ENCODE assay signal across 8 cellular contexts in the genomic region with DNA sequence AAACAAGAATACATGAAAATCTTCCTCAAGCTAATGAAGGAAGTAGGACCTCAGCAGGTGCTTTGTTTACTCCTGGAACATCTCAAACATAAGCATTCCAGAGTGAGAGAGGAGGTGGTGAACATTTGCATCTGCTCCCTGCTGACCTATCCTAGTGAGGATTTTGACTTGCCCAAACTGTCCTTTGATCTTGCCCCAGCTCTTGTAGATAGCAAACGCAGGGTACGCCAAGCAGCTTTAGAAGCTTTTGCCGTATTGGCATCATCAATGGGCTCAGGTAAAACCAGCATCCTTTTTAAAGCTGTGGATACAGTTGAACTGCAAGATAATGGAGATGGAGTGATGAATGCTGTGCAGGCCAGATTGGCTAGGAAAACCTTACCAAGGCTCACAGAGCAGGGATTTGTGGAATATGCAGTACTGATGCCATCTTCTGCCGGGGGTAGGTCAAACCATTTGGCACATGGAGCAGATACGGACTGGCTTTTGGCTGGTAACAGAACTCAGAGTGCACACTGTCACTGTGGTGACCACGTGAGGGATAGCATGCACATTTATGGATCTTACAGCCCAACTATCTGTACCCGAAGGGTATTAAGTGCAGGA. TPM values are rescaled to one million over a fixed set of nuclear protein-coding genes. Genes with fewer than 3 reads are reported as not detected.
A peak's percentile ranks its signal among the peaks of the same experiment; 100 is the strongest.
DNase-seq lines count a peak whose midpoint lies in the region; ATAC-seq, FAIRE-seq and TF ChIP-seq lines count a peak whose summit lies in the region.

No MANE protein-coding gene starts in this region.

- intact Hi-C loops in kidney (cut with DNase I), result no loop called here
- intact Hi-C loops in upper lobe of right lung (cut with DNase I), result no loop called here

- H3K4me1 Mint-ChIP-seq in natural killer cell treated with Interleukin-12 subunit alpha and Interleukin-12 subunit beta and Interleukin-15 and Interleukin-18, amount 100 ng/mL, for 72 hours (ENCODE audit: low read depth in 2 of 2), result peaks cover 45 to 55% of the 10 kb centered on the region in 2 donors

- peak overlapping the region; percentile 43 to 88 for H3K9ac ChIP-seq in kidney (ENCODE audit: low read length in 2 of 2)

- POLR2A ChIA-PET in AG04450 (lab: Yijun Ruan, JAX), result no interaction called here

- CTCF ChIA-PET in AG04450 (lab: Charles Lee), result interaction anchor here (0.7 kb wide), 1 partner anchor 46 kb away, joined by 4 read pairs; no protein-coding TSS in a partner anchor

- ATAC-seq in upper lobe of right lung (no peak), GM18498 (IDR thresholded peaks at IDR 0.05; ENCODE audit: unreplicated experiment) (no peak)
- ATAC-seq in natural killer cell treated with Interleukin-12 subunit alpha and Interleukin-12 subunit beta and Interleukin-15 and Interleukin-18, amount 100 ng/mL, for 72 hours, result no peak

- no peaks in the 10 kb centered on the region for H3K27me3 ChIP-seq in AG04450 (ENCODE audit: control insufficient read depth, insufficient read depth, low read length)
- H3K27me3 ChIP-seq in upper lobe of right lung, result no peaks in the 10 kb centered on the region

- no peak overlapping the region for H3K27ac ChIP-seq in AG04450 (ENCODE audit: low read depth, low read length)
- H3K27ac ChIP-seq in kidney (ENCODE audit: low read depth in 2 of 2, low read length in 2 of 2), result no peak overlapping the region
- H3K27ac ChIP-seq in upper lobe of right lung, result no peak overlapping the region

- H3K4me3 Mint-ChIP-seq in natural killer cell treated with Interleukin-12 subunit alpha and Interleukin-12 subunit beta and Interleukin-15 and Interleukin-18, amount 100 ng/mL, for 72 hours, result no peak overlapping the region

- FAIRE-seq in GM19239 (lab: Jason Lieb, UNC), result peak; percentile 35
- no peak for FAIRE-seq in kidney (lab: Jason Lieb, UNC)

- H3K36me3 ChIP-seq in kidney (ENCODE audit: control insufficient read depth in 1 of 2, insufficient read depth in 2 of 2, low read length in 2 of 2) (no peaks in the 10 kb centered on the region), upper lobe of right lung (no peaks in the 10 kb centered on the region)

- no peaks in the 10 kb centered on the region; the same call in 1 of the 2 replicates for H3K9me3 ChIP-seq in AG04450 (ENCODE audit: control insufficient read depth, insufficient read depth, low read length)
- H3K9me3 ChIP-seq in kidney (ENCODE audit: control insufficient read depth in 1 of 2, low read length in 2 of 2), result no peaks in the 10 kb centered on the region
- H3K9me3 ChIP-seq in upper lobe of right lung, result no peaks in the 10 kb centered on the region

- H3K36me3 Mint-ChIP-seq in natural killer cell treated with Interleukin-12 subunit alpha and Interleukin-12 subunit beta and Interleukin-15 and Interleukin-18, amount 100 ng/mL, for 72 hours, result peaks cover 25% of the 10 kb centered on the region

- no peak for TF ChIP-seq CTCF in AG04450 (IDR thresholded peaks at IDR 0.05; ENCODE audit: low read depth, low read length)
- no peak for TF ChIP-seq CTCF in WI38 (IDR thresholded peaks at IDR 0.05; ENCODE audit: low read depth, low read length)
- TF ChIP-seq CTCF in kidney (IDR thresholded peaks at IDR 0.05; ENCODE audit: borderline replicate concordance, extremely low read depth, insufficient read depth), result no peak
- TF ChIP-seq CTCF in upper lobe of right lung (IDR thresholded peaks at IDR 0.05), result no peak

- H3K4me3 ChIP-seq in AG04450 (ENCODE audit: low read depth, low read length) (peak overlapping the region; percentile 86), WI38 (ENCODE audit: low read depth, low read length) (peak overlapping the region; percentile 94), kidney (ENCODE audit: low read length in 2 of 2) (peak overlapping the region; percentile 80 to 98), upper lobe of right lung (peak overlapping the region; percentile 79)

- peaks cover 16 to 21% of the 10 kb centered on the region in 2 donors for H3K4me1 ChIP-seq in kidney (ENCODE audit: control insufficient read depth in 1 of 2, insufficient read depth in 1 of 2, low read depth in 1 of 2, low read length in 2 of 2)
- peaks cover 42% of the 10 kb centered on the region for H3K4me1 ChIP-seq in upper lobe of right lung

- DNase-seq in AG04450 (ENCODE audit: low read depth, low spot score) (no peak), GM19239 (ENCODE audit: insufficient read length, low spot score) (no peak), kidney (no peak), upper lobe of right lung (no peak), NCI-H774 (lab: John Stamatoyannopoulos, UW) (no peak)
- DNase-seq in natural killer cell treated with Interleukin-12 subunit alpha and Interleukin-12 subunit beta and Interleukin-15 and Interleukin-18, amount 100 ng/mL, for 72 hours (ENCODE audit: low spot score), result no peak

- no peaks in the 10 kb centered on the region for H3K27me3 Mint-ChIP-seq in natural killer cell treated with Interleukin-12 subunit alpha and Interleukin-12 subunit beta and Interleukin-15 and Interleukin-18, amount 100 ng/mL, for 72 hours

- H3K9me3 Mint-ChIP-seq in natural killer cell treated with Interleukin-12 subunit alpha and Interleukin-12 subunit beta and Interleukin-15 and Interleukin-18, amount 100 ng/mL, for 72 hours, result peaks cover 3% of the 10 kb centered on the region

- H3K27ac Mint-ChIP-seq in natural killer cell treated with Interleukin-12 subunit alpha and Interleukin-12 subunit beta and Interleukin-15 and Interleukin-18, amount 100 ng/mL, for 72 hours, result no peak overlapping the region

RNA-seq across cellular contexts. Expression of a gene that starts 1.9 kb away (rescaled TPM):
- polyA plus RNA-seq in AG04450 (2011; rRNA removed) (8.3 and 13.2 TPM in 2 replicates), kidney (ENCODE audit: insufficient read depth, low read depth, low replicate concordance) (9.5 TPM)
- 16.9 and 27.0 TPM in 2 replicates for polyA minus RNA-seq in AG04450 (2011; rRNA and poly(A)+ RNA removed)
- total RNA-seq in kidney (25.6 TPM), upper lobe of right lung (12.6 TPM)
- 10 to 100 TPM; 11.0 to 11.5 TPM for total RNA-seq in natural killer cell treated with Interleukin-12 subunit alpha and Interleukin-12 subunit beta and Interleukin-15 and Interleukin-18, amount 100 ng/mL, for 72 hours

RNA-seq across cellular contexts. Expression of a gene that starts 2.1 kb away (rescaled TPM):
- polyA plus RNA-seq in AG04450 (2011; rRNA removed), result 4.8 and 5.9 TPM in 2 replicates
- 16.4 and 21.7 TPM in 2 replicates for polyA minus RNA-seq in AG04450 (2011; rRNA and poly(A)+ RNA removed)
- total RNA-seq in kidney, result 16.3 TPM
- polyA plus RNA-seq in kidney (ENCODE audit: insufficient read depth, low read depth, low replicate concordance), result 1.6 TPM
- total RNA-seq in upper lobe of right lung, result 12.4 TPM
- total RNA-seq in natural killer cell treated with Interleukin-12 subunit alpha and Interleukin-12 subunit beta and Interleukin-15 and Interleukin-18, amount 100 ng/mL, for 72 hours, result 10 to 100 TPM; 13.8 to 16.5 TPM
